2 cellular contexts compared by ENCODE assay signal in genomic region chr3:112047264-112047663, GRCh38.
TF ChIP-seq lines count a peak whose summit lies in the region.

No MANE protein-coding gene starts in this region.

TF ChIP-seq in HCT116, 20 proteins besides CTCF, POLR2A, EP300 and RAD21:
- TF ChIP-seq MAX (IDR thresholded peaks at IDR 0.05) (no peak), SP1 (IDR thresholded peaks at IDR 0.05; ENCODE audit: low read depth) (no peak), ATF3 (IDR thresholded peaks at IDR 0.05) (no peak), POLR2AphosphoS5 (IDR thresholded peaks at IDR 0.05; ENCODE audit: low read depth, low read length) (no peak), CEBPB (IDR thresholded peaks at IDR 0.05; ENCODE audit: low read depth) (no peak)
TF ChIP-seq in HCT116: peak in this region for 0.

TF ChIP-seq in GM12878, 131 proteins besides CTCF, POLR2A, EP300 and RAD21:
- TF ChIP-seq EED (IDR thresholded peaks at IDR 0.05; ENCODE audit: low read depth) (no peak), NFXL1 (IDR thresholded peaks at IDR 0.05; ENCODE audit: borderline replicate concordance) (no peak), WRNIP1 (IDR thresholded peaks at IDR 0.05; ENCODE audit: borderline replicate concordance, low read depth, low read length) (no peak), RAD51 (IDR thresholded peaks at IDR 0.05) (no peak), TCF7 (IDR thresholded peaks at IDR 0.05; ENCODE audit: borderline replicate concordance) (no peak), IRF4 (IDR thresholded peaks at IDR 0.05; ENCODE audit: low read depth, low read length) (0 out of 2 replicates have a peak, but pooled peaks have one; percentile 43), PKNOX1 (IDR thresholded peaks at IDR 0.05) (peak; percentile 65; the same call in 1 of the 2 replicates), POLR2AphosphoS5 (IDR thresholded peaks at IDR 0.05; ENCODE audit: low read length) (no peak), RELB (IDR thresholded peaks at IDR 0.05; ENCODE audit: low read depth) (no peak), ZNF207 (IDR thresholded peaks at IDR 0.05; ENCODE audit: borderline replicate concordance) (no peak), ZNF687 (IDR thresholded peaks at IDR 0.05) (no peak), SUPT20H (IDR thresholded peaks at IDR 0.05; ENCODE audit: borderline replicate concordance, control insufficient read depth, low read depth, low read length) (no peak), RELA (IDR thresholded peaks at IDR 0.05; ENCODE audit: borderline replicate concordance, partially characterized antibody) (no peak), MYB (IDR thresholded peaks at IDR 0.05; ENCODE audit: borderline replicate concordance, low read depth, low read length) (no peak)
